33 cellular contexts compared by ENCODE assay signal in the genomic region with DNA sequence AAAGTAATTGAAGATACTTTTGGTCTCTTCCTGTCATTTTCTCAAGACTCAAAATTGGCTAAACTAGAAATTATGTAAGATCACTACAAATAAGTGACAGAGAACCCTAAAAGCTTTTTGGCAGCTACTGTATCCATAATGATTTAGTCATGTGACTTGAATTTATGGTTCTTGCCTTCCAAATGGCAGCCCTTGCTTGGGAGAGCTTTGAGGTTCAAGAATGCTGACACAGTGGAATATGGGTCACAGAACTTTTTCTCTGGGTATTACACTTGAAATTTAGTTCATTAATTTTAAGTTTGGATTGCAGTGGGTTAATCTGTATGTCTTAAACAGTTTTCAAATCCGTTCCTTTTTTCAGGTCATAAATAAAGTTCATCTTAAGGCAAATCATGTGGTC.
"Had no signal": no experiment of that assay in that cellular context is flagged by ENCODE, and none has a peak within 500 bp of the region (broad histone marks: within the 10 kb centered on the region; RNA-seq: fewer than 3 reads in every experiment).

No MANE protein-coding gene starts in this region.

- H3K4me1 ChIP-seq: adrenal gland, ascending aorta, body of pancreas, breast epithelium had no signal

- FAIRE-seq: astrocyte, bronchial epithelial cell, colon had no signal

- H3K9me3 ChIP-seq: adrenal gland, ascending aorta, body of pancreas, breast epithelium had no signal

- ATAC-seq: activated naive CD4-positive, alpha-beta T cell treated with anti-CD3 and anti-CD28 coated beads, Interleukin-2, amount 50 U/mL, for 72 hours; activated naive CD8-positive, alpha-beta T cell treated with anti-CD3 and anti-CD28 coated beads, Interleukin-2, amount 50 U/mL, for 24 hours; activated T-cell treated with anti-CD3 and anti-CD28 coated beads, Interleukin-2, amount 50 U/mL, for 4 hours; activated T-cell treated with anti-CD3 and anti-CD28 coated beads, Interleukin-2, amount 50 U/mL, for 72 hours; activated T-helper 17 cell treated with anti-CD3 and anti-CD28 coated beads, Interleukin-2, amount 50 U/mL, for 72 hours; body of pancreas had no signal

- H3K4me3 ChIP-seq: adrenal gland, ascending aorta, body of pancreas, breast epithelium, cardiac muscle cell had no signal

- H3K27me3 ChIP-seq: adrenal gland, ascending aorta, body of pancreas, brain microvascular endothelial cell, breast epithelium, cardiac muscle cell had no signal

- DNase-seq: activated effector memory CD4-positive, alpha-beta T cell treated with anti-CD3 and anti-CD28 coated beads, Interleukin-2, amount 50 U/mL, for 16 hours; activated effector memory CD4-positive, alpha-beta T cell treated with Interleukin-2 at 50 U/mL for 16 hours; activated gamma-delta T cell treated with Interleukin-2 at 50 U/mL for 16 hours; activated naive CD4-positive, alpha-beta T cell; activated naive CD4-positive, alpha-beta T cell treated with anti-CD3 and anti-CD28 coated beads for 36 hours; activated naive CD4-positive, alpha-beta T cell treated with anti-CD3 and anti-CD28 coated beads, Interleukin-2, amount 10 ng/mL, durations not matched to agents 7 days and 5 days; activated naive CD4-positive, alpha-beta T cell treated with anti-CD3 and anti-CD28 coated beads, Interleukin-2, amount 50 U/mL, for 16 hours; activated naive CD4-positive, alpha-beta T cell treated with Interleukin-2 at 50 U/mL for 16 hours; activated naive CD8-positive, alpha-beta T cell treated with anti-CD3 and anti-CD28 coated beads for 36 hours; activated naive CD8-positive, alpha-beta T cell treated with anti-CD3 and anti-CD28 coated beads, Interleukin-2, amount 10 ng/mL, durations not matched to agents 7 days and 5 days; activated naive CD8-positive, alpha-beta T cell treated with anti-CD3 and anti-CD28 coated beads, Interleukin-2, amount 50 U/mL, for 24 hours; activated T-cell treated with anti-CD3 and anti-CD28 coated beads, Interleukin-2, amount 50 U/mL, for 24 hours; activated T-cell treated with anti-CD3 and anti-CD28 coated beads, Interleukin-2, amount 50 U/mL, for 4 hours; activated T-cell treated with anti-CD3 and anti-CD28 coated beads, Interleukin-2, amount 50 U/mL, for 48 hours; activated T-cell treated with anti-CD3 and anti-CD28 coated beads, Interleukin-2, amount 50 U/mL, for 72 hours; adrenal gland; amniotic stem cell; amygdala; anterior cingulate cortex; aorta; body of pancreas; brain microvascular endothelial cell; caudate nucleus; central memory CD4-positive, alpha-beta T cell; cerebellar nuclear complex had no signal

- H3K36me3 ChIP-seq: adrenal gland, brain microvascular endothelial cell, breast epithelium, cardiac muscle cell had no signal

- H3K27ac ChIP-seq: adrenal gland, ascending aorta, body of pancreas, brain microvascular endothelial cell, breast epithelium, cardiac muscle cell had no signal
